Comparison of ENCODE assay signal across 16 cellular contexts in the genomic region with DNA sequence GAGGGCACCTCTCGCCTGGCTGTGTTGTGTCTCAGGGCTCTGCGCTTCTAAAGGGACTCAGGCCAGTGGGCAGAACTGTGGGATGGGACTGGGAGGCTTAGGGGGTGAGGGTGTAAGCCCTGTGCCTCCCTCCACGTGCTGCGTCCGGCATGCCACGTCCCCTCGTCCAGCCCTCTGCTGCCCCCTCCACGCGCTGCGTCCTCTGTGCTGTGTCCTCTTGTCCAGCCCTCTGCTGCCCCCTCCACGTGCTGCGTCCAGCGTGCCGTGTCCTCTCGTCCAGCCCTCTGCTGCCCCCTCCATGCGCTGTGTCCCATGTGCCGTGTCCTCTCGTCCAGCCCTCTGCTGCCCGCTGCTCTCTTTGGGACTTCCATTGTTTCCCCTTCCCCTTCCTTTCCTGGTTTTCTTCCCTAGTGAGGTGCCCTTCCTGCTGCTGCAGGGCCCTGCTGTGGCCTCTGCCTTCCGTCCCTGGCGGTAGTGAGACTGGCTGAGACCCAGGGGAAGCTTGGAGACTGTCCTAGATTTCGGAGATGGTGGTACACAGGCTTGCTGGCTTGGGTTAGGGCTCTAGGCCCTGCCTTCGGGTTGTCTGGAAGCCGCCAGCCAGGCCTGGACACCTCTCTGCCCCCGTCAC. TPM values are rescaled to one million over a fixed set of nuclear protein-coding genes. Genes with fewer than 3 reads are reported as not detected.
DNase-seq lines count a peak whose midpoint lies in the region; ATAC-seq, FAIRE-seq and TF ChIP-seq lines count a peak whose summit lies in the region.
"Had no signal": no experiment of that assay in that cellular context is flagged by ENCODE, and none has a peak within 500 bp of the region (broad histone marks: within the 10 kb centered on the region; RNA-seq: fewer than 3 reads in every experiment).

No MANE protein-coding gene starts in this region.

- intact Hi-C loops in kidney (cut with DNase I), result no loop called here
- intact Hi-C loops in sciatic nerve (cut with DNase I), result no loop called here

- no peak for TF ChIP-seq CTCF in kidney (IDR thresholded peaks at IDR 0.05; ENCODE audit: borderline replicate concordance, extremely low read depth, insufficient read depth)

- no peaks in the 10 kb centered on the region for H3K4me1 ChIP-seq in kidney (ENCODE audit: control insufficient read depth in 1 of 2, insufficient read depth in 1 of 2, low read depth in 1 of 2, low read length in 2 of 2)
- H3K4me1 ChIP-seq: adrenal gland had no signal

- in situ Hi-C loops in G401 (cut with HindIII; ENCODE audit: low sequenced_read_pairs), result no loop called here

- no peak overlapping the region for H3K9ac ChIP-seq in kidney (ENCODE audit: low read length in 2 of 2)
- H3K9ac ChIP-seq: SK-N-SH had no signal

- peak overlapping the region; percentile 3 to 43 for H3K27ac ChIP-seq in kidney (ENCODE audit: low read depth in 2 of 2, low read length in 2 of 2)

- no peaks in the 10 kb centered on the region for H3K9me3 ChIP-seq in kidney (ENCODE audit: control insufficient read depth in 1 of 2, low read length in 2 of 2)
- H3K9me3 ChIP-seq: adrenal gland, SK-N-SH had no signal

- peak; percentile 54 for DNase-seq in G401 (ENCODE audit: low spot score)
- peak; percentile 79 for DNase-seq in dermis blood vessel endothelial cell
- peak; percentile 68 for DNase-seq in kidney
- DNase-seq in sciatic nerve (ENCODE audit: low spot score), result no peak
- DNase-seq in AML-193 (lab: John Stamatoyannopoulos, UW), result no peak
- DNase-seq in GM03348 (ENCODE audit: low spot score), result no peak
- DNase-seq: activated CD4-positive, alpha-beta memory T cell treated with anti-CD3 and anti-CD28 coated beads for 36 hours; activated T-cell treated with anti-CD3 and anti-CD28 coated beads, Interleukin-2, amount 50 U/mL, for 72 hours; NCI-H1694 treated with DMSO at 0.1 percent for 48 hours; NCI-H446; SK-N-SH had no signal

- ATAC-seq in sciatic nerve, result peak; percentile 42
- ATAC-seq in GM19351 (IDR thresholded peaks at IDR 0.05; ENCODE audit: unreplicated experiment), result no peak
- no peak for ATAC-seq in HG03457 (IDR thresholded peaks at IDR 0.05; ENCODE audit: unreplicated experiment)
- ATAC-seq: activated T-cell treated with anti-CD3 and anti-CD28 coated beads, Interleukin-2, amount 50 U/mL, for 72 hours had no signal

- no peak for FAIRE-seq in kidney (lab: Jason Lieb, UNC)
- FAIRE-seq: GM18507 had no signal

- peak overlapping the region; percentile 42 to 49 for H3K4me3 ChIP-seq in kidney (ENCODE audit: low read length in 2 of 2)
- H3K4me3 ChIP-seq: adrenal gland had no signal

- no peaks in the 10 kb centered on the region for H3K36me3 ChIP-seq in kidney (ENCODE audit: control insufficient read depth in 1 of 2, insufficient read depth in 2 of 2, low read length in 2 of 2)
- H3K36me3 ChIP-seq: adrenal gland had no signal

RNA-seq across cellular contexts. Expression of gene ZNF750, which starts 6.4 kb away (rescaled TPM):
- not detected in 2 replicates for total RNA-seq in G401 (2014; rRNA removed; shearing (Covaris generic))
- total RNA-seq in dermis blood vessel endothelial cell, result 0.05 TPM in 1 of 2 replicates, not detected in the other
- total RNA-seq in kidney, result 0.25 TPM
- polyA plus RNA-seq in kidney (ENCODE audit: insufficient read depth, low read depth, low replicate concordance), result 0.30 TPM
- total RNA-seq in sciatic nerve, result not detected
- total RNA-seq: activated CD4-positive, alpha-beta memory T cell treated with anti-CD3 and anti-CD28 coated beads for 36 hours; activated T-cell treated with anti-CD3 and anti-CD28 coated beads, Interleukin-2, amount 50 U/mL, for 72 hours; M059J had no signal
- polyA plus RNA-seq: SK-N-SH had no signal

Comparison
In these comparisons a context has a peak if more than half of its experiments do, and no peak if none do; other contexts are left out.
1. DNase-seq: peak in G401 (single experiment), dermis blood vessel endothelial cell (single experiment) and kidney (single experiment); none in sciatic nerve (single experiment), AML-193 (0 of 2) and GM03348 (single experiment).